Comparison of ENCODE assay signal across 14 cellular contexts in the genomic region with DNA sequence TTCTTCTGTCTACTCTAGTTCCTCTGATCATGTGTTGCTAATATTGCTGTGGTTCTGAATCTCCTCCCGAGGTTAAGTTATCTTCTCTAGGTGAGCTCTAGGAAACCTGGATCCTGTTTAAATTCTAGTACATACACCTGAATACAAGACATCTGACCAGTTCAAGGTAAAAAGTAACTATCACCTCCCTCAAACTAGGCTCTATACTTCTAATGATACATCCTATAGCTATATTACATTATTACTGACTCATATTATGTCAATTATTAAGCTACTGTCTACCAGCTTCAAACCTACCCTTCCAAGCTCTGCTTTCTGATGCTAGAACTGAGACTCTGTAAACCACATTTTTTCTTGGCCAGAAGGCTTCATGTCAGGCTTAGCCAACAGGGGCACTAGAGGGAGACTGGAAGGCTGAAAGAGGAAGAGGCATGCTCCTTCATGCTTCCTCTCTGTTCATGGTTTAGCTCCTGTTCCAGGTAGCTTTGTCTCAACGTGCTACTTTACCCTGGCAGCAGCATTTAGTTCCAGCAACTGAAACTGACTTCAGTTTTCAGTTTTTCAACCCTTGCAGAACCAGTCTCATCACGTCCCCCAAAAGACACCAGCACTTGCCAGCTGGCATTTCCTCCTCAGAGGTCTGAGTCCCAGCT.
A peak's percentile ranks its signal among the peaks of the same experiment; 100 is the strongest.
DNase-seq lines count a peak whose midpoint lies in the region; ATAC-seq, FAIRE-seq and TF ChIP-seq lines count a peak whose summit lies in the region.
"Had no signal": no experiment of that assay in that cellular context is flagged by ENCODE, and none has a peak within 500 bp of the region (broad histone marks: within the 10 kb centered on the region; RNA-seq: fewer than 3 reads in every experiment).

No MANE protein-coding gene starts in this region.

- peaks cover 0 to 6% (median 0%) of the 10 kb centered on the region in 6 donors for H3K9me3 Mint-ChIP-seq in immature natural killer cell

- peak overlapping the region in 4 of 6 donors; percentile 24 to 65 (median 43) for H3K27ac Mint-ChIP-seq in immature natural killer cell
- H3K27ac Mint-ChIP-seq: activated T-cell treated with anti-CD3 and anti-CD28 coated beads, Interleukin-2, amount 50 U/mL, for 24 hours had no signal

- H3K4me1 Mint-ChIP-seq in immature natural killer cell = peaks cover 53 to 57% of the 10 kb centered on the region in 2 donors

- in situ Hi-C loops in KBM-7 (cut with MboI; ENCODE audit: low pct_unique_long_range_greater_than_20kb, low sequenced_read_pairs) = no loop called here

- H3K27me3 Mint-ChIP-seq in immature natural killer cell (ENCODE audit: low read depth in 3 of 3) = peaks cover 0 to 8% (median 2%) of the 10 kb centered on the region in 3 donors
- H3K27me3 Mint-ChIP-seq: activated T-cell treated with anti-CD3 and anti-CD28 coated beads, Interleukin-2, amount 50 U/mL, for 24 hours had no signal

- TF ChIP-seq CTCF in GM12873 (IDR thresholded peaks at IDR 0.05; ENCODE audit: insufficient read depth, low read depth, low read length, missing control alignments) = peak; percentile 49

- peak overlapping the region in 4 of 5 donors; percentile 5 to 86 (median 35) for H3K4me3 Mint-ChIP-seq in immature natural killer cell
- H3K4me3 Mint-ChIP-seq: activated T-cell treated with anti-CD3 and anti-CD28 coated beads, Interleukin-2, amount 50 U/mL, for 24 hours had no signal

- ATAC-seq in HG03135 (IDR thresholded peaks at IDR 0.05; ENCODE audit: unreplicated experiment) = no peak

- peak; percentile 7 for DNase-seq in KBM-7
- peak; percentile 24 for DNase-seq in RPMI8226
- no peak for DNase-seq in immature natural killer cell
- no peak for DNase-seq in NCI-H146 (lab: John Stamatoyannopoulos, UW)
- no peak for DNase-seq in urothelium cell line (ENCODE audit: low spot score)
- DNase-seq: activated T-cell treated with anti-CD3 and anti-CD28 coated beads, Interleukin-2, amount 50 U/mL, for 24 hours; adrenal gland; cortex of kidney; mesenchymal stem cell; NCI-H1930; NCI-H774; SW 1271 had no signal

- peaks cover 8 to 13% (median 8%) of the 10 kb centered on the region in 3 donors for H3K36me3 Mint-ChIP-seq in immature natural killer cell

- FAIRE-seq in urothelium cell line (lab: Jason Lieb, UNC) = no peak

Comparison
In these comparisons a context has a peak if more than half of its experiments do, and no peak if none do; other contexts are left out.
1. DNase-seq: peak in KBM-7 (single experiment) and RPMI8226 (single experiment); none in immature natural killer cell (0 of 3), NCI-H146 (single experiment) and urothelium cell line (single experiment).